In the genomic region with DNA sequence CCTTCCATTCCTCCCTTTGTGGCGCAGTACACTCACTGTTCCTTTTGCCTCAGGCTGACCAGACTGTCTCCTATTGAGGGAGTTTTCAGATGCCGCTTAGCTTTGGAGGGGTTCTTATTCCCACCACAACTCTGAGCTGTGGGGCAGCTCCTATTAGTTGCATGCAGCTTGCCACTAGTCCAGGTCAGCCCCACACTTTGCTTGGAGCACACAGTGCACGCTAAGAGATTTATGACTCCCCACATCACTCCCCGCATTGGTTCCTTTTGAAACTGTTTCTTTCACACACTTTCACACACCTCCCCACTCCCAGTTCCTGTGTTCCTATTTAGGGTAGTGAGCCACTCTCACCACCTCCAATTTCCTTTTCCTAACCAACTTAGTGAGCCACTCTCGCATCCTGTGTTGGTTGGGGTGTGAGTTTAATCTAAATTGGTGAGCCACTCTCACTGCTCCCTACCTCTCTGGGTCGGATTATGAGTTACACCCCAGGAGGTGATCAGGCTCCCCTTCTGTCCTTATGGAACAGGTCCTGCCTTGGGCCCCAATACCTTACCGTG, we compare ENCODE assay signal across 8 cellular contexts. TPM values are rescaled to one million over a fixed set of nuclear protein-coding genes. Genes with fewer than 3 reads are reported as not detected.
DNase-seq lines count a peak whose midpoint lies in the region; ATAC-seq and TF ChIP-seq lines count a peak whose summit lies in the region.

No MANE protein-coding gene starts in this region.

- H3K4me3 Mint-ChIP-seq in CD4-positive, alpha-beta T cell: peak overlapping the region; percentile 83

- H3K9me3 Mint-ChIP-seq in CD4-positive, alpha-beta T cell: no peaks in the 10 kb centered on the region

- H3K27me3 ChIP-seq in CD4-positive, alpha-beta T cell (ENCODE audit: control insufficient read depth, insufficient read depth, low read length): no peaks in the 10 kb centered on the region
- H3K27me3 ChIP-seq in adipocyte (replicated peaks; ENCODE audit: control insufficient read depth, insufficient read depth, low read length): peaks cover 10% of the 10 kb centered on the region

- H3K9ac ChIP-seq in adipocyte (ENCODE audit: low read length): no peak overlapping the region

- H3K4me1 Mint-ChIP-seq in CD4-positive, alpha-beta T cell (ENCODE audit: low read depth): peaks cover 25% of the 10 kb centered on the region

- intact Hi-C loops in CD4-positive, alpha-beta T cell (cut with DNase I, micrococcal nuclease): no loop called here

- TF ChIP-seq CTCF in CD4-positive, alpha-beta T cell (IDR thresholded peaks at IDR 0.05): no peak

- H3K36me3 ChIP-seq in adipocyte (ENCODE audit: control insufficient read depth, insufficient read depth, low read length, severe bottlenecking): no peaks in the 10 kb centered on the region

- no peaks in the 10 kb centered on the region for H3K36me3 Mint-ChIP-seq in CD4-positive, alpha-beta T cell (ENCODE audit: low read depth)

- CTCF ChIA-PET in CD4-positive, alpha-beta T cell (lab: Charles Lee): no interaction called here

- peaks cover under 1% of the 10 kb centered on the region for H3K4me1 ChIP-seq in adipocyte (ENCODE audit: control insufficient read depth, insufficient read depth, low read length)

- H3K4me3 ChIP-seq in adipocyte (ENCODE audit: low read length): no peak overlapping the region

- POLR2A ChIA-PET in CD4-positive, alpha-beta T cell (lab: Charles Lee): interaction anchor here (1.4 to 3.5 kb wide), 2 partner anchors 22 to 53 kb away, joined by 7 to 21 read pairs; partner anchors contain the start of genes ZNF239 and ZNF32

- H3K27ac Mint-ChIP-seq in CD4-positive, alpha-beta T cell: peak overlapping the region; percentile 61

- no peak overlapping the region for H3K27ac ChIP-seq in CD4-positive, alpha-beta T cell (ENCODE audit: low read depth, low read length)

- DNase-seq in CD4-positive, alpha-beta T cell: no peak
- DNase-seq in adipocyte (ENCODE audit: low read depth) (peak; percentile 8), NCI-H82 (lab: John Stamatoyannopoulos, UW) (no peak), NCI-H2029 treated with DMSO at 0.1 percent for 48 hours (lab: John Stamatoyannopoulos, UW) (no peak), SW480 (ENCODE audit: low spot score) (no peak), ecto neural progenitor cell (ENCODE audit: low spot score) (no peak)

- peak; percentile 42 for ATAC-seq in CD4-positive, alpha-beta T cell (ENCODE audit: poor library complexity)
- ATAC-seq in GM21367 (IDR thresholded peaks at IDR 0.05; ENCODE audit: unreplicated experiment) (peak; percentile 48), HG03571 (IDR thresholded peaks at IDR 0.05; ENCODE audit: unreplicated experiment) (peak; percentile 59)

- no peaks in the 10 kb centered on the region for H3K27me3 Mint-ChIP-seq in CD4-positive, alpha-beta T cell

- H3K9me3 ChIP-seq in CD4-positive, alpha-beta T cell (ENCODE audit: control insufficient read depth, low read length): peaks cover 14% of the 10 kb centered on the region
- H3K9me3 ChIP-seq in adipocyte (ENCODE audit: control insufficient read depth, low read length): peaks cover 24% of the 10 kb centered on the region

RNA-seq across cellular contexts. Expression of gene ZNF485, which starts 10.4 kb away (rescaled TPM):
- 1 to 10 TPM in 1 of 2 experiments, under 1 TPM in 1; 0.75 to 1.2 TPM for total RNA-seq in CD4-positive, alpha-beta T cell

RNA-seq across cellular contexts. Expression of gene ZNF239, which starts 21.4 kb away (rescaled TPM):
- under 1 TPM; 0.59 to 0.63 TPM for total RNA-seq in CD4-positive, alpha-beta T cell

RNA-seq across cellular contexts. Expression of gene ZNF32, which starts 52.9 kb away (rescaled TPM):
- 10 to 100 TPM; 18.7 to 19.5 TPM for total RNA-seq in CD4-positive, alpha-beta T cell
